ENCODE assay signal across 1 cellular context in genomic region chr20:49278036-49278816, GRCh38.
TF ChIP-seq lines count a peak whose summit lies in the region.

Gene ZNFX1, minus strand, starts transcription at chr20:49278057. Its CDS starts 2,218 bp downstream, at chr20:49275839.

TF ChIP-seq in HepG2, 621 proteins besides CTCF, POLR2A, EP300 and RAD21 (continued from another document and continues in another):
- peak; percentile 63; the same call in 1 of the 2 replicates for TF ChIP-seq ZNF615 (CRISPR knock-in tag; IDR thresholded peaks at IDR 0.05; ENCODE audit: borderline replicate concordance)
- TF ChIP-seq LCORL (IDR thresholded peaks at IDR 0.05) = peak; percentile 45
- peak; percentile 57 for TF ChIP-seq LCORL (CRISPR knock-in tag; IDR thresholded peaks at IDR 0.05)
- TF ChIP-seq GTF2F1 (IDR thresholded peaks at IDR 0.05; ENCODE audit: low read length) = peak; percentile 99
- TF ChIP-seq ELF1 (CRISPR knock-in tag; IDR thresholded peaks at IDR 0.05) = peak; percentile 91
- peak; percentile 99 for TF ChIP-seq ZNF556 (CRISPR knock-in tag; IDR thresholded peaks at IDR 0.05; ENCODE audit: borderline replicate concordance)
- TF ChIP-seq ZNF776 (CRISPR knock-in tag; IDR thresholded peaks at IDR 0.05) = peak; percentile 95
- TF ChIP-seq ZNF749 (CRISPR knock-in tag; IDR thresholded peaks at IDR 0.05; ENCODE audit: borderline replicate concordance) = peak; percentile 97; the same call in 1 of the 2 replicates
- 0 out of 2 replicates have a peak, but pooled peaks have one; percentile 9 for TF ChIP-seq KDM1A (CRISPR knock-in tag; IDR thresholded peaks at IDR 0.05)
- no peak; the same call in 1 of the 2 replicates for TF ChIP-seq FUBP1 (CRISPR knock-in tag; IDR thresholded peaks at IDR 0.05; ENCODE audit: borderline replicate concordance)
- TF ChIP-seq ZNF616 (CRISPR knock-in tag; IDR thresholded peaks at IDR 0.05; ENCODE audit: low read depth) = peak; percentile 89
- TF ChIP-seq BRF2 (CRISPR knock-in tag; IDR thresholded peaks at IDR 0.05) = peak; percentile 96; the same call in 1 of the 2 replicates
- peak; percentile 99 for TF ChIP-seq PRMT3 (CRISPR knock-in tag; IDR thresholded peaks at IDR 0.05; ENCODE audit: borderline replicate concordance, low read depth)
- TF ChIP-seq SNAPC2 (CRISPR knock-in tag; IDR thresholded peaks at IDR 0.05) = peak; percentile 98
- TF ChIP-seq ZNF619 (CRISPR knock-in tag; IDR thresholded peaks at IDR 0.05) = 0 out of 2 replicates have a peak, but pooled peaks have one; percentile 41
- TF ChIP-seq ZMAT5 (CRISPR knock-in tag; IDR thresholded peaks at IDR 0.05; ENCODE audit: borderline replicate concordance, low read depth) = no peak
- TF ChIP-seq CBX2 (IDR thresholded peaks at IDR 0.05; ENCODE audit: low read depth, low read length) = no peak; the same call in 1 of the 2 replicates
- no peak for TF ChIP-seq CBX2 (CRISPR knock-in tag; IDR thresholded peaks at IDR 0.05; ENCODE audit: low read depth)
- TF ChIP-seq ZNF260 (CRISPR knock-in tag; IDR thresholded peaks at IDR 0.05; ENCODE audit: borderline replicate concordance, low read depth) = no peak
- no peak for TF ChIP-seq EHMT2 (IDR thresholded peaks at IDR 0.05; ENCODE audit: borderline replicate concordance, low read depth, low read length)
- peak; percentile 100 for TF ChIP-seq TAF1 (CRISPR knock-in tag; IDR thresholded peaks at IDR 0.05)
- 0 out of 2 replicates have a peak, but pooled peaks have one; percentile 23 for TF ChIP-seq CSRNP2 (CRISPR knock-in tag; conservative IDR thresholded peaks at IDR 0.05; ENCODE audit: low read depth)
- TF ChIP-seq MIXL1 (CRISPR knock-in tag; IDR thresholded peaks at IDR 0.05) = peak; percentile 95
- TF ChIP-seq FOXA3 (CRISPR knock-in tag; IDR thresholded peaks at IDR 0.05) = peak; percentile 78
- TF ChIP-seq ONECUT2 (CRISPR knock-in tag; IDR thresholded peaks at IDR 0.05) = 0 out of 2 replicates have a peak, but pooled peaks have one; percentile 65
- peak; percentile 61; the same call in 1 of the 2 replicates for TF ChIP-seq NFYC (CRISPR knock-in tag; IDR thresholded peaks at IDR 0.05)
- TF ChIP-seq MZF1 (CRISPR knock-in tag; IDR thresholded peaks at IDR 0.05; ENCODE audit: borderline replicate concordance) = no peak
- peak; percentile 96 for TF ChIP-seq U2AF1 (optimal IDR thresholded peaks at IDR 0.05; ENCODE audit: low read depth, low read length)
- TF ChIP-seq ETS1 (CRISPR knock-in tag; IDR thresholded peaks at IDR 0.05) = peak; percentile 77; the same call in 1 of the 2 replicates
- TF ChIP-seq MAFG (CRISPR knock-in tag; IDR thresholded peaks at IDR 0.05) = peak; percentile 54; the same call in 1 of the 2 replicates
- TF ChIP-seq ZKSCAN8 (CRISPR knock-in tag; IDR thresholded peaks at IDR 0.05; ENCODE audit: borderline replicate concordance) = peak; percentile 81
- TF ChIP-seq ZNF607 (CRISPR knock-in tag; IDR thresholded peaks at IDR 0.05; ENCODE audit: borderline replicate concordance) = peak; percentile 93; the same call in 1 of the 2 replicates
- no peak for TF ChIP-seq ZNF10 (CRISPR knock-in tag; IDR thresholded peaks at IDR 0.05; ENCODE audit: borderline replicate concordance, low read depth)
- peak; percentile 72 for TF ChIP-seq ZNF770 (CRISPR knock-in tag; IDR thresholded peaks at IDR 0.05)
- peak; percentile 72 for TF ChIP-seq GATAD2A (CRISPR knock-in tag; IDR thresholded peaks at IDR 0.05)
- TF ChIP-seq MXD3 (CRISPR knock-in tag; IDR thresholded peaks at IDR 0.05) = peak; percentile 99
- peak; percentile 97 for TF ChIP-seq SNAPC4 (CRISPR knock-in tag; IDR thresholded peaks at IDR 0.05)
- peak; percentile 96 for TF ChIP-seq CCDC6 (CRISPR knock-in tag; IDR thresholded peaks at IDR 0.05)
- no peak for TF ChIP-seq MTA3 (CRISPR knock-in tag; IDR thresholded peaks at IDR 0.05)
- TF ChIP-seq ZNF484 (CRISPR knock-in tag; IDR thresholded peaks at IDR 0.05; ENCODE audit: borderline replicate concordance, low read depth) = no peak; the same call in 1 of the 2 replicates
- TF ChIP-seq TRIM22 (IDR thresholded peaks at IDR 0.05) = no peak
- 0 out of 2 replicates have a peak, but pooled peaks have one; percentile 93 for TF ChIP-seq ZNF850 (CRISPR knock-in tag; conservative IDR thresholded peaks at IDR 0.05)
- TF ChIP-seq MLXIP (CRISPR knock-in tag; IDR thresholded peaks at IDR 0.05; ENCODE audit: borderline replicate concordance) = peak; percentile 93
- no peak for TF ChIP-seq MBD4 (IDR thresholded peaks at IDR 0.05; ENCODE audit: borderline replicate concordance, low read length)
